ENCODE assay signal across 8 cellular contexts in genomic region chr3:15795563-15796308, GRCh38. TPM values are rescaled to one million over a fixed set of nuclear protein-coding genes. Genes with fewer than 3 reads are reported as not detected.
DNase-seq lines count a peak whose midpoint lies in the region; ATAC-seq and TF ChIP-seq lines count a peak whose summit lies in the region.

No MANE protein-coding gene starts in this region.

- H4K8ac ChIP-seq in mesendoderm (ENCODE audit: low read depth, low read length) = no peak overlapping the region

- peaks cover 7% of the 10 kb centered on the region for H3K9me3 ChIP-seq in left ventricle myocardium inferior (replicated peaks)

- no peak for DNase-seq in left ventricle myocardium inferior
- DNase-seq in left ventricle myocardium superior = no peak
- DNase-seq in NOMO-1 treated with dmso at 0.1 percent for 144 hours (lab: John Stamatoyannopoulos, UW; ENCODE audit: unreplicated experiment) = peak; percentile 55
- DNase-seq in central memory CD8-positive, alpha-beta T cell (ENCODE audit: low spot score in 2 of 2) = no peak
- no peak for DNase-seq in natural killer cell treated with Interleukin-12 subunit alpha and Interleukin-12 subunit beta and Interleukin-15 and Interleukin-18, amount 100 ng/mL, for 72 hours (ENCODE audit: low spot score)
- no peak for DNase-seq in NCI-H2029 (lab: John Stamatoyannopoulos, UW)
- DNase-seq in mesendoderm = no peak
- DNase-seq in RWPE1 (ENCODE audit: low spot score) = no peak

- CTCF ChIA-PET in RWPE1 (lab: Yijun Ruan, JAX) = no interaction called here

- H3K9ac ChIP-seq in mesendoderm (ENCODE audit: low read length) = no peak overlapping the region

- no peak overlapping the region for H2BK5ac ChIP-seq in mesendoderm (ENCODE audit: low read length)

- no peak overlapping the region for H4K5ac ChIP-seq in mesendoderm (ENCODE audit: low read length)

- H2BK15ac ChIP-seq in mesendoderm (replicated peaks; ENCODE audit: low read depth) = no peak overlapping the region

- intact Hi-C loops in left ventricle myocardium inferior (cut with micrococcal nuclease) (no loop called here), left ventricle myocardium superior (cut with micrococcal nuclease) (no loop called here)

- H3K4me3 ChIP-seq in left ventricle myocardium inferior (peak overlapping the region; percentile 55), mesendoderm (ENCODE audit: low read length) (no peak overlapping the region)

- no peaks in the 10 kb centered on the region for H3K9me3 Mint-ChIP-seq in central memory CD8-positive, alpha-beta T cell
- peaks cover 6% of the 10 kb centered on the region for H3K9me3 Mint-ChIP-seq in natural killer cell treated with Interleukin-12 subunit alpha and Interleukin-12 subunit beta and Interleukin-15 and Interleukin-18, amount 100 ng/mL, for 72 hours

- H3K4me1 ChIP-seq in left ventricle myocardium inferior (peaks cover 33% of the 10 kb centered on the region), mesendoderm (ENCODE audit: control insufficient read depth, low read depth, low read length) (peaks cover 6% of the 10 kb centered on the region)

- H3K36me3 Mint-ChIP-seq in central memory CD8-positive, alpha-beta T cell (ENCODE audit: insufficient read depth) = no peaks in the 10 kb centered on the region
- H3K36me3 Mint-ChIP-seq in natural killer cell treated with Interleukin-12 subunit alpha and Interleukin-12 subunit beta and Interleukin-15 and Interleukin-18, amount 100 ng/mL, for 72 hours = peaks cover 18% of the 10 kb centered on the region

- no peaks in the 10 kb centered on the region for H3K79me2 ChIP-seq in mesendoderm (ENCODE audit: control insufficient read depth, insufficient read depth, low read length)

- H3K27me3 ChIP-seq in left ventricle myocardium inferior (ENCODE audit: low read depth) (no peaks in the 10 kb centered on the region), mesendoderm (ENCODE audit: insufficient read depth, low read length, poor library complexity) (no peaks in the 10 kb centered on the region)

- no peak overlapping the region for H3K18ac ChIP-seq in mesendoderm (ENCODE audit: low read length)

- H2AK5ac ChIP-seq in mesendoderm (ENCODE audit: low read length) = no peak overlapping the region

- peak overlapping the region; percentile 65 for H3K4me3 Mint-ChIP-seq in central memory CD8-positive, alpha-beta T cell
- H3K4me3 Mint-ChIP-seq in natural killer cell treated with Interleukin-12 subunit alpha and Interleukin-12 subunit beta and Interleukin-15 and Interleukin-18, amount 100 ng/mL, for 72 hours = peak overlapping the region; percentile 94

- H3K36me3 ChIP-seq in left ventricle myocardium inferior (no peaks in the 10 kb centered on the region), mesendoderm (ENCODE audit: control insufficient read depth, insufficient read depth, low read length) (no peaks in the 10 kb centered on the region)

- POLR2A ChIA-PET in RWPE1 (lab: Yijun Ruan, JAX; ENCODE audit: low non-redundant PET) = no interaction called here

- no peaks in the 10 kb centered on the region for H3K27me3 Mint-ChIP-seq in central memory CD8-positive, alpha-beta T cell
- H3K27me3 Mint-ChIP-seq in natural killer cell treated with Interleukin-12 subunit alpha and Interleukin-12 subunit beta and Interleukin-15 and Interleukin-18, amount 100 ng/mL, for 72 hours = no peaks in the 10 kb centered on the region

- H3K27ac Mint-ChIP-seq in central memory CD8-positive, alpha-beta T cell (ENCODE audit: low read depth) = peak overlapping the region; percentile 84
- H3K27ac Mint-ChIP-seq in natural killer cell treated with Interleukin-12 subunit alpha and Interleukin-12 subunit beta and Interleukin-15 and Interleukin-18, amount 100 ng/mL, for 72 hours = peak overlapping the region; percentile 91 to 94

- H3K4ac ChIP-seq in mesendoderm (ENCODE audit: low read depth, low read length) = no peak overlapping the region

- H3K79me1 ChIP-seq in mesendoderm (ENCODE audit: low read length) = no peaks in the 10 kb centered on the region

- no peak overlapping the region for H2BK120ac ChIP-seq in mesendoderm (ENCODE audit: low read depth, low read length)

- H3K56ac ChIP-seq in mesendoderm (ENCODE audit: low read length) = no peak overlapping the region

- no peak overlapping the region for H3K23ac ChIP-seq in mesendoderm (ENCODE audit: low read length)

- H3K4me1 Mint-ChIP-seq in central memory CD8-positive, alpha-beta T cell = peaks cover 52% of the 10 kb centered on the region
- peaks cover 62 to 87% of the 10 kb centered on the region in 2 donors for H3K4me1 Mint-ChIP-seq in natural killer cell treated with Interleukin-12 subunit alpha and Interleukin-12 subunit beta and Interleukin-15 and Interleukin-18, amount 100 ng/mL, for 72 hours (ENCODE audit: low read depth in 2 of 2)

- H3K27ac ChIP-seq in left ventricle myocardium inferior (replicated peaks) (peak overlapping the region; percentile 75), mesendoderm (ENCODE audit: low read depth, low read length) (no peak overlapping the region), RWPE1 (no peak overlapping the region)

- WGBS in mesendoderm (ENCODE audit: extremely low coverage, insufficient coverage, low lambda C conversion rate) = no CpG with 5 or more reads among the region's 4 CpGs

- no peak for TF ChIP-seq CTCF in left ventricle myocardium inferior (IDR thresholded peaks at IDR 0.05; ENCODE audit: borderline replicate concordance)
- TF ChIP-seq CTCF in RWPE1 (conservative IDR thresholded peaks at IDR 0.05; ENCODE audit: low read depth) = no peak

- no peak overlapping the region for H3K4me2 ChIP-seq in mesendoderm (ENCODE audit: low read length)

- ATAC-seq in left ventricle myocardium superior = no peak
- ATAC-seq in central memory CD8-positive, alpha-beta T cell (replicated peaks; ENCODE audit: extremely low read depth, poor library complexity, severe bottlenecking) = peak; percentile 29
- ATAC-seq in natural killer cell treated with Interleukin-12 subunit alpha and Interleukin-12 subunit beta and Interleukin-15 and Interleukin-18, amount 100 ng/mL, for 72 hours = peak; percentile 17 to 45

RNA-seq across cellular contexts. Expression of gene ANKRD28, which starts 2.0 kb away (rescaled TPM):
- total RNA-seq in left ventricle myocardium inferior (21.6 TPM), left ventricle myocardium superior (23.9 TPM)
- total RNA-seq in natural killer cell treated with Interleukin-12 subunit alpha and Interleukin-12 subunit beta and Interleukin-15 and Interleukin-18, amount 100 ng/mL, for 72 hours = 10 to 100 TPM; 29.3 to 50.0 TPM
- 17.6 TPM for polyA plus RNA-seq in mesendoderm (2013, experiment 1 of 2)
- polyA plus RNA-seq in mesendoderm (2013, experiment 2 of 2) = 16.5 TPM
